23 cellular contexts compared by ENCODE assay signal in genomic region chr1:4144349-4144971, GRCh38.
"Had no signal": no experiment of that assay in that cellular context is flagged by ENCODE, and none has a peak within 500 bp of the region (broad histone marks: within the 10 kb centered on the region; RNA-seq: fewer than 3 reads in every experiment).

No MANE protein-coding gene starts in this region.

- H3K36me3 Mint-ChIP-seq: memory B cell; naive thymus-derived CD8-positive, alpha-beta T cell; T-cell had no signal

- H3K9me3 Mint-ChIP-seq: activated naive CD4-positive, alpha-beta T cell treated with anti-CD3 and anti-CD28 coated beads for 36 hours; activated naive CD8-positive, alpha-beta T cell treated with anti-CD3 and anti-CD28 coated beads, Interleukin-2, amount 50 U/mL, for 24 hours; activated T-helper 2 cell treated with anti-CD3 and anti-CD28 coated beads, Interferon-gamma antibody, Interleukin-2, Interleukin-4, amounts not matched to agents 10 μg/mL and 5 μg/mL and 100 μg/mL, durations not matched to agents 14 hours and 24 hours and 36 hours; memory B cell; naive thymus-derived CD8-positive, alpha-beta T cell; T-cell had no signal

- ATAC-seq: activated naive CD8-positive, alpha-beta T cell treated with anti-CD3 and anti-CD28 coated beads, Interleukin-2, amount 50 U/mL, for 24 hours; left ventricle myocardium superior; mucosa of descending colon; naive thymus-derived CD8-positive, alpha-beta T cell; right cardiac atrium; T-cell had no signal

- H3K4me1 ChIP-seq: ascending aorta, esophagus muscularis mucosa, stomach, uterus had no signal

- H3K27ac ChIP-seq: ascending aorta, cardiac muscle cell, esophagus muscularis mucosa, skin epidermis, stomach, uterus had no signal

- H3K9me3 ChIP-seq: ascending aorta, esophagus muscularis mucosa, mucosa of descending colon, stomach, uterus had no signal

- H3K27me3 ChIP-seq: ascending aorta, cardiac muscle cell, uterus had no signal

- H3K27ac Mint-ChIP-seq: activated naive CD4-positive, alpha-beta T cell treated with anti-CD3 and anti-CD28 coated beads for 36 hours; activated naive CD8-positive, alpha-beta T cell treated with anti-CD3 and anti-CD28 coated beads, Interleukin-2, amount 50 U/mL, for 24 hours; activated T-helper 2 cell treated with anti-CD3 and anti-CD28 coated beads, Interferon-gamma antibody, Interleukin-2, Interleukin-4, amounts not matched to agents 10 μg/mL and 5 μg/mL and 100 μg/mL, durations not matched to agents 14 hours and 24 hours and 36 hours; memory B cell; naive thymus-derived CD8-positive, alpha-beta T cell; progenitor cell of endocrine pancreas; T-cell had no signal

- DNase-seq: activated CD4-positive, CD25-positive, alpha-beta regulatory T cell treated with anti-CD3 and anti-CD28 coated beads, Interleukin-2, amount 50 U/mL, for 72 hours; activated naive CD4-positive, alpha-beta T cell treated with anti-CD3 and anti-CD28 coated beads for 36 hours; activated naive CD8-positive, alpha-beta T cell treated with anti-CD3 and anti-CD28 coated beads, Interleukin-2, amount 50 U/mL, for 24 hours; foreskin fibroblast; glutamatergic neuron; hypothalamus; kidney glomerular epithelial cell; left ventricle myocardium superior; mucosa of descending colon; naive thymus-derived CD8-positive, alpha-beta T cell; right cardiac atrium; stimulated activated CD4-positive, alpha-beta T cell treated with anti-CD3 and anti-CD28 coated beads, Interleukin-15, amount 100 ng/mL, for 24 hours; stimulated activated CD4-positive, alpha-beta T cell treated with anti-CD3 and anti-CD28 coated beads, Interleukin-4, amount 100 ng/mL, for 24 hours; stomach; T-cell; uterus had no signal

- H3K36me3 ChIP-seq: ascending aorta, cardiac muscle cell, esophagus muscularis mucosa, stomach, uterus had no signal

- H3K4me3 ChIP-seq: ascending aorta, cardiac muscle cell, esophagus muscularis mucosa, mucosa of descending colon, skin epidermis, stomach, uterus had no signal

- H3K4me1 Mint-ChIP-seq: activated naive CD8-positive, alpha-beta T cell treated with anti-CD3 and anti-CD28 coated beads, Interleukin-2, amount 50 U/mL, for 24 hours; naive thymus-derived CD8-positive, alpha-beta T cell; T-cell had no signal

- H3K4me3 Mint-ChIP-seq: activated naive CD4-positive, alpha-beta T cell treated with anti-CD3 and anti-CD28 coated beads for 36 hours; activated naive CD8-positive, alpha-beta T cell treated with anti-CD3 and anti-CD28 coated beads, Interleukin-2, amount 50 U/mL, for 24 hours; memory B cell; naive thymus-derived CD8-positive, alpha-beta T cell; T-cell had no signal
